In genomic region chr20:58577139-58577806, GRCh38 we compare ENCODE assay signal across 29 cellular contexts.
"Had no signal": no experiment of that assay in that cellular context is flagged by ENCODE, and none has a peak within 500 bp of the region (broad histone marks: within the 10 kb centered on the region; RNA-seq: fewer than 3 reads in every experiment).

No MANE protein-coding gene starts in this region.

- H3K9me3 Mint-ChIP-seq: dendritic cell treated with granulocyte-macrophage colony-stimulating factor and Interleukin-4, amounts not matched to agents 40 ng/mL and 50 ng/mL, for 4 days; natural killer cell treated with Interleukin-12 subunit alpha and Interleukin-12 subunit beta and Interleukin-15 and Interleukin-18, amount 100 ng/mL, for 72 hours had no signal

- H3K4me1 ChIP-seq: foreskin keratinocyte, heart right ventricle, left lung, lower lobe of right lung, right lobe of liver had no signal

- H3K27ac ChIP-seq: brain microvascular endothelial cell, esophagus muscularis mucosa, foreskin keratinocyte, heart right ventricle, left lung, lower lobe of right lung, right lobe of liver, upper lobe of left lung had no signal

- H3K4me3 ChIP-seq: esophagus muscularis mucosa, heart right ventricle, left lung, lower lobe of right lung, mucosa of descending colon, right lobe of liver, upper lobe of left lung had no signal

- H3K27ac Mint-ChIP-seq: activated CD4-positive, alpha-beta memory T cell treated with anti-CD3 and anti-CD28 coated beads, Interleukin-2, amount 10 ng/mL, durations not matched to agents 7 days and 5 days; activated CD4-positive, alpha-beta T cell treated with anti-CD3 and anti-CD28 coated beads, Interleukin-2, amount 10 ng/mL, durations not matched to agents 7 days and 5 days; activated naive CD8-positive, alpha-beta T cell; activated T-cell treated with anti-CD3 and anti-CD28 coated beads, Interleukin-2, amount 50 U/mL, for 24 hours; dendritic cell treated with granulocyte-macrophage colony-stimulating factor and Interleukin-4, amounts not matched to agents 40 ng/mL and 50 ng/mL, for 4 days; natural killer cell treated with Interleukin-12 subunit alpha and Interleukin-12 subunit beta and Interleukin-15 and Interleukin-18, amount 100 ng/mL, for 72 hours; progenitor cell of endocrine pancreas; stimulated activated memory B cell treated with anti-CD40 and anti-IgM and Interleukin-4, amounts not matched to agents 10 μg/mL and 1 μg/mL and 100 μg/mL, for 72 hours; stimulated activated naive CD8-positive, alpha-beta T cell treated with anti-CD3 and anti-CD28 coated beads, Interleukin-15, amount 100 ng/mL, for 72 hours; T-helper 17 cell had no signal

- H3K36me3 Mint-ChIP-seq: activated naive CD8-positive, alpha-beta T cell; natural killer cell treated with Interleukin-12 subunit alpha and Interleukin-12 subunit beta and Interleukin-15 and Interleukin-18, amount 100 ng/mL, for 72 hours; stimulated activated memory B cell treated with anti-CD40 and anti-IgM and Interleukin-4, amounts not matched to agents 10 μg/mL and 1 μg/mL and 100 μg/mL, for 72 hours had no signal

- H3K4me1 Mint-ChIP-seq: activated CD4-positive, alpha-beta memory T cell treated with anti-CD3 and anti-CD28 coated beads, Interleukin-2, amount 10 ng/mL, durations not matched to agents 7 days and 5 days; activated CD4-positive, alpha-beta T cell treated with anti-CD3 and anti-CD28 coated beads, Interleukin-2, amount 10 ng/mL, durations not matched to agents 7 days and 5 days; stimulated activated memory B cell treated with anti-CD40 and anti-IgM and Interleukin-4, amounts not matched to agents 10 μg/mL and 1 μg/mL and 100 μg/mL, for 72 hours; stimulated activated naive CD8-positive, alpha-beta T cell treated with anti-CD3 and anti-CD28 coated beads, Interleukin-15, amount 100 ng/mL, for 72 hours had no signal

- H3K9me3 ChIP-seq: esophagus muscularis mucosa, heart right ventricle, left lung, lower lobe of right lung, mucosa of descending colon, right lobe of liver, upper lobe of left lung had no signal

- H3K4me3 Mint-ChIP-seq: activated CD4-positive, alpha-beta memory T cell treated with anti-CD3 and anti-CD28 coated beads, Interleukin-2, amount 10 ng/mL, durations not matched to agents 7 days and 5 days; activated CD4-positive, alpha-beta T cell treated with anti-CD3 and anti-CD28 coated beads, Interleukin-2, amount 10 ng/mL, durations not matched to agents 7 days and 5 days; activated naive CD8-positive, alpha-beta T cell; activated T-cell treated with anti-CD3 and anti-CD28 coated beads, Interleukin-2, amount 50 U/mL, for 24 hours; dendritic cell treated with granulocyte-macrophage colony-stimulating factor and Interleukin-4, amounts not matched to agents 40 ng/mL and 50 ng/mL, for 4 days; natural killer cell treated with Interleukin-12 subunit alpha and Interleukin-12 subunit beta and Interleukin-15 and Interleukin-18, amount 100 ng/mL, for 72 hours; stimulated activated memory B cell treated with anti-CD40 and anti-IgM and Interleukin-4, amounts not matched to agents 10 μg/mL and 1 μg/mL and 100 μg/mL, for 72 hours; stimulated activated naive CD8-positive, alpha-beta T cell treated with anti-CD3 and anti-CD28 coated beads, Interleukin-15, amount 100 ng/mL, for 72 hours; T-helper 17 cell had no signal

- ATAC-seq: foreskin keratinocyte; heart right ventricle; left lung; lower lobe of right lung; mucosa of descending colon; natural killer cell treated with Interleukin-12 subunit alpha and Interleukin-12 subunit beta and Interleukin-15 and Interleukin-18, amount 100 ng/mL, for 72 hours; right lobe of liver; stimulated activated memory B cell treated with anti-CD40 and anti-IgM and Interleukin-4, amounts not matched to agents 10 μg/mL and 1 μg/mL and 100 μg/mL, for 72 hours; stimulated activated naive CD8-positive, alpha-beta T cell treated with anti-CD3 and anti-CD28 coated beads, Interleukin-15, amount 100 ng/mL, for 72 hours; T-helper 17 cell had no signal

- H3K36me3 ChIP-seq: brain microvascular endothelial cell, esophagus muscularis mucosa, heart right ventricle, left lung, lower lobe of right lung, right lobe of liver, upper lobe of left lung had no signal

- DNase-seq: activated CD4-positive, alpha-beta memory T cell treated with anti-CD3 and anti-CD28 coated beads, Interleukin-2, amount 10 ng/mL, durations not matched to agents 7 days and 5 days; activated CD4-positive, alpha-beta T cell treated with anti-CD3 and anti-CD28 coated beads for 1 hour; activated CD4-positive, alpha-beta T cell treated with anti-CD3 and anti-CD28 coated beads, Interleukin-2, amount 10 ng/mL, durations not matched to agents 7 days and 5 days; activated CD8-positive, alpha-beta memory T cell treated with anti-CD3 and anti-CD28 coated beads, Interleukin-2, amount 50 U/mL, for 48 hours; activated T-cell treated with anti-CD3 and anti-CD28 coated beads, Interleukin-2, amount 50 U/mL, for 24 hours; anterior cingulate cortex; brain microvascular endothelial cell; foreskin keratinocyte; heart right ventricle; lower lobe of right lung; mesendoderm; right lobe of liver; small intestine; stimulated activated CD4-positive, alpha-beta T cell treated with anti-CD3 and anti-CD28 coated beads, Interleukin-1b, Interleukin-23, amount 100 ng/mL, for 48 hours; stimulated activated CD4-positive, alpha-beta T cell treated with anti-CD3 and anti-CD28 coated beads, Interleukin-4, amount 100 ng/mL, for 4 hours; stimulated activated CD8-positive, alpha-beta memory T cell treated with anti-CD3 and anti-CD28 coated beads, Interleukin-4, amount 100 ng/mL, for 48 hours; stimulated activated naive CD8-positive, alpha-beta T cell treated with anti-CD3 and anti-CD28 coated beads, Interleukin-15, amount 100 ng/mL, for 72 hours; substantia nigra; T-helper 17 cell; T1000; upper lobe of left lung had no signal

- H3K27me3 ChIP-seq: esophagus muscularis mucosa, right lobe of liver, upper lobe of left lung had no signal
